ENCODE assay signal across 18 cellular contexts in the genomic region with DNA sequence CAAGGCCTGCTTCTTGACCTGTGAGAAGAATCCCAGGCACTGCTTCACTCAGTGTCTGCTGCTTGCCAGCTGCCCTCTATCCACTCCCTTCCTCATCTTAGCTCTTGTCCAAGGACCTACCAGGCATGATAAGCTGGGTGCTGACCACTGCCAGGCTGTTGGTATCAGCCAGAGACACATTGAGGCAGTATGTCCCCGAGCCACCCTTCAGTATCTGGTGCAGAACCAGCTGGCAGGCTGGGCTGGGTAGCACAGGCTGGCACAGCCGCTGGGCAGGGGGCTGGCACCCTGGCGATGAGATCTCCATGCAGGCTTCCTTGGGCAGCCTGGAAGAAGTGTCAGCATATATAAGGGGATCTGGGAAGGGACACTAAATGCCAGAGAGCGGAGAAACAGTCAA. TPM values are rescaled to one million over a fixed set of nuclear protein-coding genes. Genes with fewer than 3 reads are reported as not detected.
DNase-seq lines count a peak whose midpoint lies in the region; ATAC-seq, FAIRE-seq and TF ChIP-seq lines count a peak whose summit lies in the region.
"Had no signal": no experiment of that assay in that cellular context is flagged by ENCODE, and none has a peak within 500 bp of the region (broad histone marks: within the 10 kb centered on the region; RNA-seq: fewer than 3 reads in every experiment).

No MANE protein-coding gene starts in this region.

- DNase-seq in activated naive CD4-positive, alpha-beta T cell treated with anti-CD3 and anti-CD28 coated beads for 36 hours: no peak
- no peak for DNase-seq in activated naive CD4-positive, alpha-beta T cell (lab: John Stamatoyannopoulos, UW)
- DNase-seq in astrocyte (ENCODE audit: low read depth) (no peak), NCI-H526 (lab: John Stamatoyannopoulos, UW) (no peak)
- no peak for DNase-seq in stimulated activated effector memory CD8-positive, alpha-beta T cell treated with anti-CD3 and anti-CD28 coated beads, Interleukin-12 subunit alpha, Interleukin-12 subunit beta, amount 100 ng/mL, for 72 hours (ENCODE audit: low spot score in 2 of 2)
- DNase-seq: DMS79, testis had no signal

- H3K36me3 Mint-ChIP-seq in activated naive CD4-positive, alpha-beta T cell treated with anti-CD3 and anti-CD28 coated beads for 36 hours (ENCODE audit: low read depth): peaks cover 22% of the 10 kb centered on the region
- H3K36me3 Mint-ChIP-seq in IgD-negative memory B cell (peaks cover 2% of the 10 kb centered on the region), astrocyte (ENCODE audit: low read depth, unreplicated experiment) (peaks cover 22% of the 10 kb centered on the region)
- H3K36me3 Mint-ChIP-seq in stimulated activated effector memory CD8-positive, alpha-beta T cell treated with anti-CD3 and anti-CD28 coated beads, Interleukin-12 subunit alpha, Interleukin-12 subunit beta, amount 100 ng/mL, for 72 hours: peaks cover 56% of the 10 kb centered on the region

- no peak overlapping the region for H3K9ac ChIP-seq in astrocyte (ENCODE audit: low read length)

- H3K9me3 ChIP-seq in astrocyte (ENCODE audit: insufficient read depth, low read depth, low read length): no peaks in the 10 kb centered on the region
- H3K9me3 ChIP-seq: A549, ascending aorta, MG63, prostate gland, testis had no signal

- H3K27ac ChIP-seq in astrocyte (ENCODE audit: low read depth, low read length): no peak overlapping the region
- H3K27ac ChIP-seq: A549, ascending aorta, prostate gland, testis had no signal

- peaks cover 10% of the 10 kb centered on the region for H3K36me3 ChIP-seq in astrocyte (ENCODE audit: insufficient read depth, low read length)
- H3K36me3 ChIP-seq: MG63 had no signal

- no peak for FAIRE-seq in astrocyte (lab: Jason Lieb, UNC)
- FAIRE-seq: A549, islet of Langerhans had no signal

- H2AFZ ChIP-seq in astrocyte (ENCODE audit: low read depth, low read length): no peak overlapping the region
- H2AFZ ChIP-seq: GM23338 had no signal

- intact Hi-C loops in activated naive CD4-positive, alpha-beta T cell treated with anti-CD3 and anti-CD28 coated beads for 36 hours (cut with micrococcal nuclease): no loop called here

- no peak overlapping the region for H3K4me3 ChIP-seq in astrocyte (ENCODE audit: insufficient read depth, low read depth, low read length)
- H3K4me3 ChIP-seq: A549, ascending aorta, GM23338, MG63, prostate gland, skin epidermis, testis had no signal

- H3K4me1 Mint-ChIP-seq in activated naive CD4-positive, alpha-beta T cell treated with anti-CD3 and anti-CD28 coated beads for 36 hours (ENCODE audit: low read depth): peaks cover 15% of the 10 kb centered on the region
- H3K4me1 Mint-ChIP-seq in IgD-negative memory B cell: peaks cover 0 to 3% (median 0%) of the 10 kb centered on the region in 3 donors
- H3K4me1 Mint-ChIP-seq in astrocyte (ENCODE audit: low read depth, unreplicated experiment): peaks cover 8% of the 10 kb centered on the region
- peaks cover 17% of the 10 kb centered on the region for H3K4me1 Mint-ChIP-seq in stimulated activated effector memory CD8-positive, alpha-beta T cell treated with anti-CD3 and anti-CD28 coated beads, Interleukin-12 subunit alpha, Interleukin-12 subunit beta, amount 100 ng/mL, for 72 hours
- H3K4me1 Mint-ChIP-seq: GM23338, nephron had no signal

- H3K4me1 ChIP-seq in astrocyte (ENCODE audit: insufficient read depth, low read length): peaks cover 9% of the 10 kb centered on the region
- H3K4me1 ChIP-seq: ascending aorta, prostate gland, testis had no signal

- no peaks in the 10 kb centered on the region for H3K9me3 Mint-ChIP-seq in activated naive CD4-positive, alpha-beta T cell treated with anti-CD3 and anti-CD28 coated beads for 36 hours
- H3K9me3 Mint-ChIP-seq in IgD-negative memory B cell (no peaks in the 10 kb centered on the region), astrocyte (ENCODE audit: unreplicated experiment) (peaks cover 2% of the 10 kb centered on the region)
- no peaks in the 10 kb centered on the region for H3K9me3 Mint-ChIP-seq in stimulated activated effector memory CD8-positive, alpha-beta T cell treated with anti-CD3 and anti-CD28 coated beads, Interleukin-12 subunit alpha, Interleukin-12 subunit beta, amount 100 ng/mL, for 72 hours
- H3K9me3 Mint-ChIP-seq: GM23338, nephron had no signal

- H3K4me3 Mint-ChIP-seq in activated naive CD4-positive, alpha-beta T cell treated with anti-CD3 and anti-CD28 coated beads for 36 hours: no peak overlapping the region
- H3K4me3 Mint-ChIP-seq in IgD-negative memory B cell: no peak overlapping the region
- H3K4me3 Mint-ChIP-seq in astrocyte (ENCODE audit: unreplicated experiment): peak overlapping the region; percentile 3
- H3K4me3 Mint-ChIP-seq in stimulated activated effector memory CD8-positive, alpha-beta T cell treated with anti-CD3 and anti-CD28 coated beads, Interleukin-12 subunit alpha, Interleukin-12 subunit beta, amount 100 ng/mL, for 72 hours: no peak overlapping the region
- H3K4me3 Mint-ChIP-seq: GM23338, nephron had no signal

- no peak overlapping the region for H3K4me2 ChIP-seq in astrocyte (ENCODE audit: low read length)
- H3K4me2 ChIP-seq: A549, GM23338 had no signal

- H3K27me3 Mint-ChIP-seq in activated naive CD4-positive, alpha-beta T cell treated with anti-CD3 and anti-CD28 coated beads for 36 hours (ENCODE audit: low read depth): no peaks in the 10 kb centered on the region
- H3K27me3 Mint-ChIP-seq in IgD-negative memory B cell (no peaks in the 10 kb centered on the region), astrocyte (ENCODE audit: low read depth, unreplicated experiment) (peaks cover 3% of the 10 kb centered on the region)

- no peak for TF ChIP-seq CTCF in astrocyte (IDR thresholded peaks at IDR 0.05; ENCODE audit: insufficient read depth, low read depth, low read length)

- H4K20me1 ChIP-seq in astrocyte (ENCODE audit: insufficient read depth, low read length): no peaks in the 10 kb centered on the region

- CTCF ChIA-PET in activated naive CD4-positive, alpha-beta T cell treated with anti-CD3 and anti-CD28 coated beads for 36 hours (lab: Charles Lee): interaction anchor here (0.6 to 2.8 kb wide), 7 partner anchors 10 to 211 kb away, joined by 3 to 8 read pairs (median 3); no protein-coding TSS in a partner anchor

- no peaks in the 10 kb centered on the region for H3K79me2 ChIP-seq in astrocyte (ENCODE audit: insufficient read depth, low read length)

- peak overlapping the region; percentile 33 for H3K27ac Mint-ChIP-seq in activated naive CD4-positive, alpha-beta T cell treated with anti-CD3 and anti-CD28 coated beads for 36 hours
- H3K27ac Mint-ChIP-seq in IgD-negative memory B cell (peak overlapping the region in 2 of 3 donors; percentile 39), astrocyte (ENCODE audit: unreplicated experiment) (no peak overlapping the region)
- H3K27ac Mint-ChIP-seq in stimulated activated effector memory CD8-positive, alpha-beta T cell treated with anti-CD3 and anti-CD28 coated beads, Interleukin-12 subunit alpha, Interleukin-12 subunit beta, amount 100 ng/mL, for 72 hours: peak overlapping the region; percentile 68
- H3K27ac Mint-ChIP-seq: GM23338, nephron had no signal

- ATAC-seq in stimulated activated effector memory CD8-positive, alpha-beta T cell treated with anti-CD3 and anti-CD28 coated beads, Interleukin-12 subunit alpha, Interleukin-12 subunit beta, amount 100 ng/mL, for 72 hours: peak; percentile 12
- ATAC-seq in GM19395 (IDR thresholded peaks at IDR 0.05; ENCODE audit: unreplicated experiment): no peak
- no peak for ATAC-seq in GM21515 (IDR thresholded peaks at IDR 0.05; ENCODE audit: unreplicated experiment)

- H3K27me3 ChIP-seq in astrocyte (ENCODE audit: insufficient read depth, low read length): no peaks in the 10 kb centered on the region
- H3K27me3 ChIP-seq: ascending aorta, testis had no signal

RNA-seq across cellular contexts. Expression of gene PMEL, which starts 10.5 kb away (rescaled TPM):
- 1 to 10 TPM; 1.2 to 1.5 TPM for total RNA-seq in activated naive CD4-positive, alpha-beta T cell treated with anti-CD3 and anti-CD28 coated beads for 36 hours
- polyA plus RNA-seq in IgD-negative memory B cell: 1.1 TPM
- total RNA-seq in astrocyte: 3.9 and 13.8 TPM in 2 replicates
- total RNA-seq: ascending aorta had no signal

RNA-seq across cellular contexts. Expression of gene CDK2, which starts 11.3 kb away (rescaled TPM):
- 100 to 1,000 TPM; 121 to 126 TPM for total RNA-seq in activated naive CD4-positive, alpha-beta T cell treated with anti-CD3 and anti-CD28 coated beads for 36 hours
- 8.9 TPM for polyA plus RNA-seq in IgD-negative memory B cell
- total RNA-seq in astrocyte: 37.8 and 44.3 TPM in 2 replicates

RNA-seq across cellular contexts. Expression of gene RAB5B, which starts 18.5 kb away (rescaled TPM):
- total RNA-seq in activated naive CD4-positive, alpha-beta T cell treated with anti-CD3 and anti-CD28 coated beads for 36 hours: 10 to 100 TPM; 33.2 to 35.7 TPM
- 54.7 TPM for polyA plus RNA-seq in IgD-negative memory B cell
- total RNA-seq in astrocyte: 110 and 127 TPM in 2 replicates

RNA-seq across cellular contexts. Expression of gene DGKA, which starts 24.4 kb away (rescaled TPM):
- 100 to 1,000 TPM; 285 to 331 TPM for total RNA-seq in activated naive CD4-positive, alpha-beta T cell treated with anti-CD3 and anti-CD28 coated beads for 36 hours
- polyA plus RNA-seq in IgD-negative memory B cell: 114 TPM
- total RNA-seq in astrocyte: 108 and 118 TPM in 2 replicates

RNA-seq across cellular contexts. Expression of gene PYM1, which starts 27.6 kb away (rescaled TPM):
- 10 to 100 TPM; 18.8 to 19.3 TPM for total RNA-seq in activated naive CD4-positive, alpha-beta T cell treated with anti-CD3 and anti-CD28 coated beads for 36 hours
- 76.5 TPM for polyA plus RNA-seq in IgD-negative memory B cell
- 31.5 and 33.6 TPM in 2 replicates for total RNA-seq in astrocyte
